In the genomic region with DNA sequence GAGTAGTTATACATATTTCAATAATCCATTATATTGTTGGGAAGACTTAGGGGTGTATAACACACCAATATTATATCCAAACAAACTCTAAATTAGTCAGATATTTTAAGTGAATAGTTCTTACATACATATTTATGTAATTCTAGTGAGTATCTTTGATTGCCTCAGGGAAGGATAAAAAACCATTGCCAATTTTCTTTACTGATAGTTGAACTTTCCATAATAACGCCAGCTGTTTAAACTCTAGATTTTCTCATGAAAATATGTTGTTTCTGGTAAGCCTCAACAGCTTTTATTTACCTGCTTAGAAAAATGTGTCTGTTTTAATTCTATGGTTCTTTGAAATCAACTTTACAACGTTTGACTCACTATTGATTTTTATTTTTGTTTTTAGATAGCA, we compare ENCODE assay signal across 27 cellular contexts.
"Had no signal": no experiment of that assay in that cellular context is flagged by ENCODE, and none has a peak within 500 bp of the region (broad histone marks: within the 10 kb centered on the region; RNA-seq: fewer than 3 reads in every experiment).

No MANE protein-coding gene starts in this region.

- DNase-seq: stimulated activated CD4-positive, alpha-beta T cell treated with anti-CD3 and anti-CD28 coated beads, Interleukin-2, amount 100 ng/mL, for 48 hours; stimulated activated CD4-positive, alpha-beta T cell treated with anti-CD3 and anti-CD28 coated beads, Interleukin-4, amount 100 ng/mL, for 1 hour; stimulated activated CD4-positive, alpha-beta T cell treated with anti-CD3 and anti-CD28 coated beads, Interleukin-4, amount 100 ng/mL, for 24 hours; stimulated activated CD4-positive, alpha-beta T cell treated with anti-CD3 and anti-CD28 coated beads, Interleukin-4, amount 100 ng/mL, for 4 hours; stimulated activated CD8-positive, alpha-beta memory T cell treated with anti-CD3 and anti-CD28 coated beads, Interleukin-4, amount 100 ng/mL, for 48 hours; stimulated activated naive B cell treated with anti-CD40 and anti-IgM and Interleukin-4, amounts not matched to agents 10 μg/mL and 1 μg/mL and 100 μg/mL, for 72 hours; stimulated activated naive CD4-positive, alpha-beta T cell; stimulated activated naive CD4-positive, alpha-beta T cell treated with Interleukin-2 at 50 U/mL for 16 hours; stimulated activated naive CD8-positive, alpha-beta T cell treated with anti-CD3 and anti-CD28 coated beads, Interleukin-15, amount 100 ng/mL, for 72 hours; stimulated activated naive CD8-positive, alpha-beta T cell treated with anti-CD3 and anti-CD28 coated beads, Interleukin-15, Interleukin-2, amounts not matched to agents 100 U/mL and 50 U/mL, for 24 hours; stomach; substantia nigra; testis; thyroid gland; tibial artery; transverse colon; trophoblast cell; upper lobe of left lung; upper lobe of right lung; uterus had no signal

- H3K9me3 ChIP-seq: stomach, suprapubic skin, testis, thoracic aorta, thyroid gland, tibial artery, tibial nerve, transverse colon, upper lobe of left lung, upper lobe of right lung, uterus, vagina had no signal

- H3K36me3 ChIP-seq: stomach, suprapubic skin, thoracic aorta, thyroid gland, tibial artery, tibial nerve, transverse colon, upper lobe of left lung, upper lobe of right lung, uterus, vagina had no signal

- H3K4me3 ChIP-seq: stomach, suprapubic skin, testis, thoracic aorta, thyroid gland, tibial artery, tibial nerve, transverse colon, upper lobe of left lung, upper lobe of right lung, uterus, vagina had no signal

- FAIRE-seq: urothelium cell line had no signal

- H3K4me1 ChIP-seq: stomach, suprapubic skin, testis, thyroid gland, tibial artery, tibial nerve, transverse colon, upper lobe of left lung, upper lobe of right lung, uterus, vagina had no signal

- ATAC-seq: stimulated activated effector memory CD8-positive, alpha-beta T cell treated with anti-CD3 and anti-CD28 coated beads, Interleukin-12 subunit alpha, Interleukin-12 subunit beta, amount 100 ng/mL, for 72 hours; stimulated activated memory B cell treated with anti-CD40 and anti-IgM and Interleukin-4, amounts not matched to agents 10 μg/mL and 1 μg/mL and 100 μg/mL, for 72 hours; stimulated activated naive B cell treated with anti-CD40 and anti-IgM and Interleukin-4, amounts not matched to agents 10 μg/mL and 1 μg/mL and 100 μg/mL, for 72 hours; stimulated activated naive CD8-positive, alpha-beta T cell treated with anti-CD3 and anti-CD28 coated beads, Interleukin-15, amount 100 ng/mL, for 72 hours; stimulated activated naive CD8-positive, alpha-beta T cell treated with anti-CD3 and anti-CD28 coated beads, Interleukin-15, Interleukin-2, amounts not matched to agents 100 U/mL and 50 U/mL, for 24 hours; upper lobe of right lung had no signal

- H3K27ac ChIP-seq: stomach, suprapubic skin, testis, thoracic aorta, thyroid gland, tibial artery, tibial nerve, transverse colon, upper lobe of left lung, upper lobe of right lung, uterus, vagina had no signal

- H3K27me3 ChIP-seq: stomach, suprapubic skin, testis, thyroid gland, tibial artery, tibial nerve, transverse colon, upper lobe of left lung, upper lobe of right lung, uterus, vagina had no signal
